In the genomic region with DNA sequence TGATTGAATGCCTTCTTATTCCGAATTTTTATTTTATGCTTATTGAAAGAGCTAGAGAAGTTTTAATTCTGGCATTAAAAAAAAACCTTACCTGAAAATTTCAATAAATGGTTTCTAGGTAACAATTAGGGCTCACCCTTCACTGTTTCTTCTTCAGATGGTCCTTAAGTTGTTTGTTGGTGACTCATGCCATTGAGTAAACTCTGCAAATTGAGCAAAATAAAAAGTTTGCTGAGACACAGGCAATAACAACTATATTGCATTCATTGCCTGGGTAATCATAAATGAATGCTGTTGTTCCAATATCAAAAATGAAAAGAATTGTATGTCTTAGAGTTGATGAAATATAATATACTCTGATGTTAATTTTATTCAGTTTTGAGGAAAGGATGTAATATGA, we compare ENCODE assay signal across 31 cellular contexts.
"Had no signal": no experiment of that assay in that cellular context is flagged by ENCODE, and none has a peak within 500 bp of the region (broad histone marks: within the 10 kb centered on the region; RNA-seq: fewer than 3 reads in every experiment).

No MANE protein-coding gene starts in this region.

- H3K27ac Mint-ChIP-seq: activated CD4-positive, alpha-beta T cell treated with anti-CD3 and anti-CD28 coated beads for 36 hours; activated CD8-positive, alpha-beta T cell treated with anti-CD3 and anti-CD28 coated beads for 36 hours; activated naive CD4-positive, alpha-beta T cell treated with anti-CD3 and anti-CD28 coated beads, Interleukin-2, amount 50 U/mL, for 24 hours; activated T-cell treated with anti-CD3 and anti-CD28 coated beads, Interleukin-2, amount 50 U/mL, for 24 hours; activated T-helper 1 cell treated with anti-CD3 and anti-CD28 coated beads, Interleukin-12 subunit alpha, Interleukin-12 subunit beta, Interleukin-2, Interleukin-4 antibody, amounts not matched to agents 30 ng/mL and 10 ng/mL and 1 ng/mL, durations not matched to agents 14 hours and 24 hours and 36 hours; brain had no signal

- H3K9me3 Mint-ChIP-seq: activated CD8-positive, alpha-beta T cell treated with anti-CD3 and anti-CD28 coated beads for 36 hours; activated T-cell treated with anti-CD3 and anti-CD28 coated beads, Interleukin-2, amount 50 U/mL, for 24 hours; activated T-helper 1 cell treated with anti-CD3 and anti-CD28 coated beads, Interleukin-12 subunit alpha, Interleukin-12 subunit beta, Interleukin-2, Interleukin-4 antibody, amounts not matched to agents 30 ng/mL and 10 ng/mL and 1 ng/mL, durations not matched to agents 14 hours and 24 hours and 36 hours; brain had no signal

- H3K4me3 Mint-ChIP-seq: activated CD4-positive, alpha-beta T cell treated with anti-CD3 and anti-CD28 coated beads for 36 hours; activated CD8-positive, alpha-beta T cell treated with anti-CD3 and anti-CD28 coated beads for 36 hours; activated naive CD4-positive, alpha-beta T cell treated with anti-CD3 and anti-CD28 coated beads, Interleukin-2, amount 50 U/mL, for 24 hours; activated T-cell treated with anti-CD3 and anti-CD28 coated beads, Interleukin-2, amount 50 U/mL, for 24 hours; activated T-helper 1 cell treated with anti-CD3 and anti-CD28 coated beads, Interleukin-12 subunit alpha, Interleukin-12 subunit beta, Interleukin-2, Interleukin-4 antibody, amounts not matched to agents 30 ng/mL and 10 ng/mL and 1 ng/mL, durations not matched to agents 14 hours and 24 hours and 36 hours; brain had no signal

- H3K36me3 ChIP-seq: MG63, Peyer's patch had no signal

- H3K27ac ChIP-seq: Peyer's patch, RWPE1, SJCRH30, VCaP had no signal

- H3K27me3 Mint-ChIP-seq: activated CD4-positive, alpha-beta T cell treated with anti-CD3 and anti-CD28 coated beads for 36 hours; activated CD8-positive, alpha-beta T cell treated with anti-CD3 and anti-CD28 coated beads for 36 hours; activated T-cell treated with anti-CD3 and anti-CD28 coated beads, Interleukin-2, amount 50 U/mL, for 24 hours; brain had no signal

- H3K36me3 Mint-ChIP-seq: activated naive CD4-positive, alpha-beta T cell treated with anti-CD3 and anti-CD28 coated beads, Interleukin-2, amount 50 U/mL, for 24 hours had no signal

- H3K27me3 ChIP-seq: MG63, Peyer's patch, SJCRH30 had no signal

- H3K9ac ChIP-seq: SK-N-SH had no signal

- H3K9me2 ChIP-seq: SK-N-SH had no signal

- H3K4me3 ChIP-seq: MG63, Peyer's patch, SJCRH30 had no signal

- H3K9me3 ChIP-seq: MG63, Peyer's patch, SJCRH30, SK-N-SH had no signal

- DNase-seq: activated CD4-positive, alpha-beta T cell treated with anti-CD3 and anti-CD28 coated beads for 36 hours; activated CD4-positive, alpha-beta T cell treated with anti-CD3 and anti-CD28 coated beads, Interleukin-2, amount 50 U/mL, for 1 hour; activated CD4-positive, CD25-positive, alpha-beta regulatory T cell; activated CD8-positive, alpha-beta memory T cell treated with anti-CD3 and anti-CD28 coated beads, Interleukin-2, amount 50 U/mL, for 48 hours; activated CD8-positive, alpha-beta T cell treated with anti-CD3 and anti-CD28 coated beads for 36 hours; activated effector memory CD4-positive, alpha-beta T cell treated with Interleukin-2 at 50 U/mL for 16 hours; activated naive CD4-positive, alpha-beta T cell; activated T-cell treated with anti-CD3 and anti-CD28 coated beads, Interleukin-2, amount 50 U/mL, for 24 hours; amygdala; cerebellar nuclear complex; KBM-7; MG63; MV-4-11; NCI-H1092 treated with DMSO at 0.1 percent for 48 hours; NCI-H1417 treated with DMSO at 0.1 percent for 48 hours; NCI-H1694 treated with DMSO at 0.1 percent for 48 hours; NCI-H2029 treated with DMSO at 0.1 percent for 48 hours; NCI-H510A treated with DMSO at 0.1 percent for 48 hours; NCI-H69; NK-92 treated with Interleukin-12 subunit alpha and Interleukin-12 subunit beta, amount 100 ng/mL, for 24 hours; OCI-M1; Peyer's patch; Right ventricle myocardium superior; SJCRH30; SK-N-SH; T-helper 1 cell had no signal

- H3K4me2 ChIP-seq: SK-N-SH had no signal

- H3K4me1 Mint-ChIP-seq: activated naive CD4-positive, alpha-beta T cell treated with anti-CD3 and anti-CD28 coated beads, Interleukin-2, amount 50 U/mL, for 24 hours had no signal

- H3K4me1 ChIP-seq: Peyer's patch, SJCRH30 had no signal
